Comparison of ENCODE assay signal across 8 cellular contexts in the genomic region with DNA sequence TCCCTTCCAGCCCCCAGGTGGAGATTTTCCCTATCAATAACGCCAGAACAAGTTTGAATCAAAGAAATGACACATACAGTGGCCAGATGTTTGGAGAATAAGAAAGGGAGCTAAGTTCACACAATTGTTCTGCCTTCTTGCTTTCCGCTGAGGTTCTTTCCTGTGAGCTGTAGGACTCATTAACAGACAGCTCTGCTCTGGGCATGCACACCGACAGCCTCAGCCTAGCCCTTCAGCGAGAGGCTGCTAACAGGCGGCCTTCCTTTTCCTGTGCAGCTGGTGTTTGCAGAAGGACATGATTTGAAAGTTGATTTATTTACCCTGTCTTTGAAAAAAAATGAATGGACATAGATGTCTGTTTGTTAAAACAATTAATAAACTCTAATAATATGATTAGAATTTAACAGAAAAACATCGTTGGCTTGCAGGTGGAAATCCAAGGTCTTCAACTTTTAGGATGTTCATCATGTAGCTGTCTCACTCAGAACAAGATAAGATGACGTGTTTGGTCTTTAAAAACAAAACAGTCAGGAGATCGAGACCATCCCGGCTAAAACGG.
A peak's percentile ranks its signal among the peaks of the same experiment; 100 is the strongest.
DNase-seq lines count a peak whose midpoint lies in the region; ATAC-seq lines count a peak whose summit lies in the region.

No MANE protein-coding gene starts in this region.

- H3K27me3 Mint-ChIP-seq in activated T-helper 2 cell treated with anti-CD3 and anti-CD28 coated beads, Interferon-gamma antibody, Interleukin-2, Interleukin-4, amounts not matched to agents 10 μg/mL and 5 μg/mL and 100 μg/mL, durations not matched to agents 14 hours and 24 hours and 36 hours (ENCODE audit: low read depth): no peaks in the 10 kb centered on the region

- H3K9me3 Mint-ChIP-seq in activated T-helper 2 cell treated with anti-CD3 and anti-CD28 coated beads, Interferon-gamma antibody, Interleukin-2, Interleukin-4, amounts not matched to agents 10 μg/mL and 5 μg/mL and 100 μg/mL, durations not matched to agents 14 hours and 24 hours and 36 hours: no peaks in the 10 kb centered on the region

- peak; percentile 26 for DNase-seq in Ammon's horn (ENCODE audit: low spot score)
- peak; percentile 44 for DNase-seq in Jurkat, Clone E6-1 (ENCODE audit: low read depth, low spot score)
- peak; percentile 21 for DNase-seq in activated T-helper 2 cell treated with anti-CD3 and anti-CD28 coated beads, Interferon-gamma antibody, Interleukin-2, Interleukin-4, amounts not matched to agents 10 μg/mL and 5 μg/mL and 100 μg/mL, durations not matched to agents 14 hours and 24 hours and 36 hours (ENCODE audit: low spot score)
- peak; percentile 18 for DNase-seq in retina
- DNase-seq in NCI-H2227 (lab: John Stamatoyannopoulos, UW; ENCODE audit: unreplicated experiment): no peak
- DNase-seq in amniotic stem cell (lab: John Stamatoyannopoulos, UW): no peak

- no peaks in the 10 kb centered on the region for H3K36me3 Mint-ChIP-seq in activated T-helper 2 cell treated with anti-CD3 and anti-CD28 coated beads, Interferon-gamma antibody, Interleukin-2, Interleukin-4, amounts not matched to agents 10 μg/mL and 5 μg/mL and 100 μg/mL, durations not matched to agents 14 hours and 24 hours and 36 hours (ENCODE audit: low read depth)

- H3K4me3 Mint-ChIP-seq in activated T-helper 2 cell treated with anti-CD3 and anti-CD28 coated beads, Interferon-gamma antibody, Interleukin-2, Interleukin-4, amounts not matched to agents 10 μg/mL and 5 μg/mL and 100 μg/mL, durations not matched to agents 14 hours and 24 hours and 36 hours (ENCODE audit: low read depth): no peak overlapping the region

- intact Hi-C loops in activated T-helper 2 cell treated with anti-CD3 and anti-CD28 coated beads, Interferon-gamma antibody, Interleukin-2, Interleukin-4, amounts not matched to agents 10 μg/mL and 5 μg/mL and 100 μg/mL, durations not matched to agents 14 hours and 24 hours and 36 hours (cut with micrococcal nuclease): no loop called here

- H3K27ac Mint-ChIP-seq in activated T-helper 2 cell treated with anti-CD3 and anti-CD28 coated beads, Interferon-gamma antibody, Interleukin-2, Interleukin-4, amounts not matched to agents 10 μg/mL and 5 μg/mL and 100 μg/mL, durations not matched to agents 14 hours and 24 hours and 36 hours: peak overlapping the region; percentile 36

- ATAC-seq in GM19397 (IDR thresholded peaks at IDR 0.05; ENCODE audit: unreplicated experiment) (peak; percentile 90), HG03520 (IDR thresholded peaks at IDR 0.05; ENCODE audit: unreplicated experiment) (no peak)

- H3K4me1 Mint-ChIP-seq in activated T-helper 2 cell treated with anti-CD3 and anti-CD28 coated beads, Interferon-gamma antibody, Interleukin-2, Interleukin-4, amounts not matched to agents 10 μg/mL and 5 μg/mL and 100 μg/mL, durations not matched to agents 14 hours and 24 hours and 36 hours (ENCODE audit: low read depth): peaks cover 26% of the 10 kb centered on the region

- H3K4me3 ChIP-seq in Jurkat, Clone E6-1 (ENCODE audit: low read length): no peak overlapping the region

Comparison
In these comparisons a context has a peak if more than half of its experiments do, and no peak if none do; other contexts are left out.
1. DNase-seq: peak in Ammon's horn (single experiment), Jurkat, Clone E6-1 (single experiment), activated T-helper 2 cell treated with anti-CD3 and anti-CD28 coated beads, Interferon-gamma antibody, Interleukin-2, Interleukin-4, amounts not matched to agents 10 μg/mL and 5 μg/mL and 100 μg/mL, durations not matched to agents 14 hours and 24 hours and 36 hours (single experiment) and retina (single experiment); none in NCI-H2227 (single experiment) and amniotic stem cell (single experiment).